ENCODE assay signal across 1 cellular context in genomic region chr5:115578657-115579056, GRCh38.
TF ChIP-seq lines count a peak whose summit lies in the region.

No MANE protein-coding gene starts in this region.

TF ChIP-seq in GM12878, 131 proteins besides CTCF, POLR2A, EP300 and RAD21 (continued from another document and continues in another):
- TF ChIP-seq ZBTB11 (CRISPR knock-in tag; IDR thresholded peaks at IDR 0.05) (no peak), NR2C1 (IDR thresholded peaks at IDR 0.05) (no peak), RBBP5 (conservative IDR thresholded peaks at IDR 0.05) (no peak), PRDM15 (CRISPR knock-in tag; IDR thresholded peaks at IDR 0.05) (no peak), YBX1 (IDR thresholded peaks at IDR 0.05) (no peak), ZZZ3 (IDR thresholded peaks at IDR 0.05; ENCODE audit: control insufficient read depth, insufficient read length, low read depth) (no peak), PML (IDR thresholded peaks at IDR 0.05; ENCODE audit: low read length) (no peak), TBL1XR1 (IDR thresholded peaks at IDR 0.05; ENCODE audit: low read depth, low read length) (no peak), CHD1 (IDR thresholded peaks at IDR 0.05; ENCODE audit: low read depth, low read length) (no peak), GATAD2B (conservative IDR thresholded peaks at IDR 0.05; ENCODE audit: low read depth) (no peak), BMI1 (IDR thresholded peaks at IDR 0.05; ENCODE audit: borderline replicate concordance) (no peak), TAF1 (IDR thresholded peaks at IDR 0.05; ENCODE audit: borderline replicate concordance, low read depth, low read length) (no peak), HDAC6 (IDR thresholded peaks at IDR 0.05; ENCODE audit: unreplicated experiment) (no peak), GABPA (IDR thresholded peaks at IDR 0.05; ENCODE audit: low read depth) (no peak), ZNF217 (IDR thresholded peaks at IDR 0.05) (0 out of 2 replicates have a peak, but pooled peaks have one; percentile 7), USF2 (IDR thresholded peaks at IDR 0.05; ENCODE audit: borderline replicate concordance, low read depth, low read length) (no peak), FOXM1 (IDR thresholded peaks at IDR 0.05; ENCODE audit: low read depth, low read length) (no peak), ATF7 (IDR thresholded peaks at IDR 0.05; ENCODE audit: low read depth) (no peak), SKIL (IDR thresholded peaks at IDR 0.05; ENCODE audit: low read depth, poor library complexity, severe bottlenecking) (no peak), CREB1 (IDR thresholded peaks at IDR 0.05; ENCODE audit: low read depth) (no peak), MTA2 (IDR thresholded peaks at IDR 0.05; ENCODE audit: low read depth) (peak; percentile 39; the same call in 1 of the 2 replicates), ETV6 (conservative IDR thresholded peaks at IDR 0.05 in 1 of 2, IDR thresholded peaks at IDR 0.05 in 1 of 2; ENCODE audit: borderline replicate concordance in 1 of 2, low read depth in 1 of 2) (no peak), E2F8 (IDR thresholded peaks at IDR 0.05; ENCODE audit: low read depth, partially characterized antibody) (no peak), BCL11A (IDR thresholded peaks at IDR 0.05; ENCODE audit: low read depth, low read length) (peak; percentile 40; the same call in 1 of the 2 replicates), EZH2 (IDR thresholded peaks at IDR 0.05; ENCODE audit: borderline replicate concordance, control insufficient read depth, low read depth, low read length) (no peak), ZNF592 (IDR thresholded peaks at IDR 0.05) (no peak), KDM1A (IDR thresholded peaks at IDR 0.05; ENCODE audit: borderline replicate concordance) (no peak), SUPT20H (IDR thresholded peaks at IDR 0.05; ENCODE audit: borderline replicate concordance, control insufficient read depth, low read depth, low read length) (no peak), EED (IDR thresholded peaks at IDR 0.05; ENCODE audit: low read depth) (no peak), FOXK2 (IDR thresholded peaks at IDR 0.05) (no peak), ESRRA (IDR thresholded peaks at IDR 0.05; ENCODE audit: low read length) (no peak), BACH1 (IDR thresholded peaks at IDR 0.05; ENCODE audit: borderline replicate concordance) (no peak; the same call in 1 of the 2 replicates), ZBTB4 (CRISPR knock-in tag; IDR thresholded peaks at IDR 0.05) (no peak)
